In the genomic region with DNA sequence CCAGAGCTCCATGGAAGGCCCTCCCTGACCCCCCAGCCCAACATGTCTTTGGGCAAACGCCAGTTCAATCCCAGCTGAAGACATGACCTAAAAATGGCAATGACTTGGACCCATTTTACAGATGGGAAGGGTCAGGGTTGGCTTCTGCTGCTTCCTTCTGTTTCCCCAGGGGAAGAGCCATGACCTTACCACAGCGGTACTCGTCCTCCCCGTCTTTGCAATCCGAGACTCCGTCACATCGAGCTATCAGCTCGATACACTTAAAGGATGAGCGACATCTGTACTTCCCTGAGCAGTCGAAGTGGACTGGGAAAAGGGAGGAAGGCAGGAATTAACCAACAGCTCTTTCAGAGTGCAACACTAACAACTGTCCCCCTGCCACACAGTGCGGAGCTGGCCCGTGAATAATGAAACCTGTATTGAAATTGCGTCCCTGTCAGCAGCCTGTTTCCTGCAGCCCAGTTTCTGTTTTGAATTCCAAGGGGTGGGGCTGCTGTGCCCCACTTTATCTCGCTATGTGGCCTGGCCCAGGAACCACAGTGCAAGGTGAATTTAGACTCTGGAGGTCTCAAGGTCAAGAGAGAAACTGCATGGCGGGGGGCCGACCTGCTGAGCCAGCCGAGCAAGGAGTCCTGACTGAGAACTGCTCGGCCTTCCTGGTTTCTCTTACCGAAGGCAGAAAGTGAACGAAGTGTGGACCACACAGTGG, we compare ENCODE assay signal across 1 cellular context.
TF ChIP-seq lines count a peak whose summit lies in the region.

No MANE protein-coding gene starts in this region.

TF ChIP-seq in HepG2, 621 proteins besides CTCF, POLR2A, EP300 and RAD21 (continued from another document and continues in another):
- TF ChIP-seq, protein P1, sequence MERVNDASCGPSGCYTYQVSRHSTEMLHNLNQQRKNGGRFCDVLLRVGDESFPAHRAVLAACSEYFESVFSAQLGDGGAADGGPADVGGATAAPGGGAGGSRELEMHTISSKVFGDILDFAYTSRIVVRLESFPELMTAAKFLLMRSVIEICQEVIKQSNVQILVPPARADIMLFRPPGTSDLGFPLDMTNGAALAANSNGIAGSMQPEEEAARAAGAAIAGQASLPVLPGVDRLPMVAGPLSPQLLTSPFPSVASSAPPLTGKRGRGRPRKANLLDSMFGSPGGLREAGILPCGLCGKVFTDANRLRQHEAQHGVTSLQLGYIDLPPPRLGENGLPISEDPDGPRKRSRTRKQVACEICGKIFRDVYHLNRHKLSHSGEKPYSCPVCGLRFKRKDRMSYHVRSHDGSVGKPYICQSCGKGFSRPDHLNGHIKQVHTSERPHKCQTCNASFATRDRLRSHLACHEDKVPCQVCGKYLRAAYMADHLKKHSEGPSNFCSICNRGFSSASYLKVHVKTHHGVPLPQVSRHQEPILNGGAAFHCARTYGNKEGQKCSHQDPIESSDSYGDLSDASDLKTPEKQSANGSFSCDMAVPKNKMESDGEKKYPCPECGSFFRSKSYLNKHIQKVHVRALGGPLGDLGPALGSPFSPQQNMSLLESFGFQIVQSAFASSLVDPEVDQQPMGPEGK (CRISPR knock-in tag; IDR thresholded peaks at IDR 0.05), result peak; percentile 86
- TF ChIP-seq, protein P2, sequence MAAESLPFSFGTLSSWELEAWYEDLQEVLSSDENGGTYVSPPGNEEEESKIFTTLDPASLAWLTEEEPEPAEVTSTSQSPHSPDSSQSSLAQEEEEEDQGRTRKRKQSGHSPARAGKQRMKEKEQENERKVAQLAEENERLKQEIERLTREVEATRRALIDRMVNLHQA (CRISPR knock-in tag; IDR thresholded peaks at IDR 0.05), result no peak
- 0 out of 2 replicates have a peak, but pooled peaks have one; percentile 12 for TF ChIP-seq GABPB1 (CRISPR knock-in tag; IDR thresholded peaks at IDR 0.05)
- no peak for TF ChIP-seq SNRNP70 (IDR thresholded peaks at IDR 0.05; ENCODE audit: low read depth, low read length)
- TF ChIP-seq SSRP1 (CRISPR knock-in tag; IDR thresholded peaks at IDR 0.05), result no peak
- TF ChIP-seq ZNF629 (CRISPR knock-in tag; conservative IDR thresholded peaks at IDR 0.05), result peak; percentile 94
- TF ChIP-seq NRL (CRISPR knock-in tag; IDR thresholded peaks at IDR 0.05; ENCODE audit: borderline replicate concordance), result 0 out of 2 replicates have a peak, but pooled peaks have one; percentile 32
- peak; percentile 77; the same call in 1 of the 2 replicates for TF ChIP-seq ZNF543 (CRISPR knock-in tag; IDR thresholded peaks at IDR 0.05)
- no peak for TF ChIP-seq SP140L (CRISPR knock-in tag; IDR thresholded peaks at IDR 0.05; ENCODE audit: borderline replicate concordance)
- TF ChIP-seq CEBPG (CRISPR knock-in tag; IDR thresholded peaks at IDR 0.05), result no peak
- TF ChIP-seq, protein P3, sequence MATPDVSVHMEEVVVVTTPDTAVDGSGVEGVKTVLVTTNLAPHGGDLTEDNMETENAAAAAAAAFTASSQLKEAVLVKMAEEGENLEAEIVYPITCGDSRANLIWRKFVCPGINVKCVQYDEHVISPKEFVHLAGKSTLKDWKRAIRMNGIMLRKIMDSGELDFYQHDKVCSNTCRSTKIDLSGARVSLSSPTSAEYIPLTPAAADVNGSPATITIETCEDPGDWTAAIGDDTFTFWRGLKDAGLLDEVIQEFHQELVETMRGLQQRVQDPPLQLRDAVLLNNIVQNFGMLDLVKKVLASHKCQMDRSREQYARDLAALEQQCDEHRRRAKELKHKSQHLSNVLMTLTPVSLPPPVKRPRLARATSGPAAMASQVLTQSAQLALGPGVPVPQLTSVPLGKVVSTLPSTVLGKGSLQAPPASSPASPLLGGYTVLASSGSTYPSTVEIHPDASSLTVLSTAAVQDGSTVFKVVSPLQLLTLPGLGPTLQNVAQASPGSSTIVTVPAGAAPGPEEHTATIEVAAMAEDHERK (CRISPR knock-in tag; IDR thresholded peaks at IDR 0.05; ENCODE audit: low read depth), result no peak
- TF ChIP-seq, protein P4, sequence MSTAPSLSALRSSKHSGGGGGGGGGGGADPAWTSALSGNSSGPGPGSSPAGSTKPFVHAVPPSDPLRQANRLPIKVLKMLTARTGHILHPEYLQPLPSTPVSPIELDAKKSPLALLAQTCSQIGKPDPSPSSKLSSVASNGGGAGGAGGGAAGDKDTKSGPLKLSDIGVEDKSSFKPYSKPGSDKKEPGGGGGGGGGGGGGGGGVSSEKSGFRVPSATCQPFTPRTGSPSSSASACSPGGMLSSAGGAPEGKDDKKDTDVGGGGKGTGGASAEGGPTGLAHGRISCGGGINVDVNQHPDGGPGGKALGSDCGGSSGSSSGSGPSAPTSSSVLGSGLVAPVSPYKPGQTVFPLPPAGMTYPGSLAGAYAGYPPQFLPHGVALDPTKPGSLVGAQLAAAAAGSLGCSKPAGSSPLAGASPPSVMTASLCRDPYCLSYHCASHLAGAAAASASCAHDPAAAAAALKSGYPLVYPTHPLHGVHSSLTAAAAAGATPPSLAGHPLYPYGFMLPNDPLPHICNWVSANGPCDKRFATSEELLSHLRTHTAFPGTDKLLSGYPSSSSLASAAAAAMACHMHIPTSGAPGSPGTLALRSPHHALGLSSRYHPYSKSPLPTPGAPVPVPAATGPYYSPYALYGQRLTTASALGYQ (CRISPR knock-in tag; IDR thresholded peaks at IDR 0.05), result 0 out of 2 replicates have a peak, but pooled peaks have one; percentile 18
- 0 out of 2 replicates have a peak, but pooled peaks have one; percentile 1 for TF ChIP-seq SALL1 (CRISPR knock-in tag; IDR thresholded peaks at IDR 0.05)
- no peak for TF ChIP-seq HCFC1 (IDR thresholded peaks at IDR 0.05; ENCODE audit: low read depth, low read length)
- TF ChIP-seq, protein P5, sequence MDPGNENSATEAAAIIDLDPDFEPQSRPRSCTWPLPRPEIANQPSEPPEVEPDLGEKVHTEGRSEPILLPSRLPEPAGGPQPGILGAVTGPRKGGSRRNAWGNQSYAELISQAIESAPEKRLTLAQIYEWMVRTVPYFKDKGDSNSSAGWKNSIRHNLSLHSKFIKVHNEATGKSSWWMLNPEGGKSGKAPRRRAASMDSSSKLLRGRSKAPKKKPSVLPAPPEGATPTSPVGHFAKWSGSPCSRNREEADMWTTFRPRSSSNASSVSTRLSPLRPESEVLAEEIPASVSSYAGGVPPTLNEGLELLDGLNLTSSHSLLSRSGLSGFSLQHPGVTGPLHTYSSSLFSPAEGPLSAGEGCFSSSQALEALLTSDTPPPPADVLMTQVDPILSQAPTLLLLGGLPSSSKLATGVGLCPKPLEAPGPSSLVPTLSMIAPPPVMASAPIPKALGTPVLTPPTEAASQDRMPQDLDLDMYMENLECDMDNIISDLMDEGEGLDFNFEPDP (CRISPR knock-in tag; conservative IDR thresholded peaks at IDR 0.05), result peak; percentile 85; the same call in 1 of the 2 replicates
- TF ChIP-seq TBX2 (CRISPR knock-in tag; IDR thresholded peaks at IDR 0.05; ENCODE audit: borderline replicate concordance), result 0 out of 2 replicates have a peak, but pooled peaks have one; percentile 14
- peak; percentile 45; the same call in 1 of the 2 replicates for TF ChIP-seq NR2F6 (IDR thresholded peaks at IDR 0.05)
- TF ChIP-seq NR2F6 (CRISPR knock-in tag; IDR thresholded peaks at IDR 0.05), result 0 out of 2 replicates have a peak, but pooled peaks have one; percentile 22
- TF ChIP-seq ZNF790 (CRISPR knock-in tag; IDR thresholded peaks at IDR 0.05; ENCODE audit: borderline replicate concordance), result no peak
- TF ChIP-seq DMAP1 (CRISPR knock-in tag; IDR thresholded peaks at IDR 0.05), result peak; percentile 33; the same call in 1 of the 2 replicates
- TF ChIP-seq, protein P6, sequence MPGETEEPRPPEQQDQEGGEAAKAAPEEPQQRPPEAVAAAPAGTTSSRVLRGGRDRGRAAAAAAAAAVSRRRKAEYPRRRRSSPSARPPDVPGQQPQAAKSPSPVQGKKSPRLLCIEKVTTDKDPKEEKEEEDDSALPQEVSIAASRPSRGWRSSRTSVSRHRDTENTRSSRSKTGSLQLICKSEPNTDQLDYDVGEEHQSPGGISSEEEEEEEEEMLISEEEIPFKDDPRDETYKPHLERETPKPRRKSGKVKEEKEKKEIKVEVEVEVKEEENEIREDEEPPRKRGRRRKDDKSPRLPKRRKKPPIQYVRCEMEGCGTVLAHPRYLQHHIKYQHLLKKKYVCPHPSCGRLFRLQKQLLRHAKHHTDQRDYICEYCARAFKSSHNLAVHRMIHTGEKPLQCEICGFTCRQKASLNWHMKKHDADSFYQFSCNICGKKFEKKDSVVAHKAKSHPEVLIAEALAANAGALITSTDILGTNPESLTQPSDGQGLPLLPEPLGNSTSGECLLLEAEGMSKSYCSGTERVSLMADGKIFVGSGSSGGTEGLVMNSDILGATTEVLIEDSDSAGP (CRISPR knock-in tag; IDR thresholded peaks at IDR 0.05; ENCODE audit: borderline replicate concordance), result peak; percentile 42; the same call in 1 of the 2 replicates
- TF ChIP-seq, protein P7, sequence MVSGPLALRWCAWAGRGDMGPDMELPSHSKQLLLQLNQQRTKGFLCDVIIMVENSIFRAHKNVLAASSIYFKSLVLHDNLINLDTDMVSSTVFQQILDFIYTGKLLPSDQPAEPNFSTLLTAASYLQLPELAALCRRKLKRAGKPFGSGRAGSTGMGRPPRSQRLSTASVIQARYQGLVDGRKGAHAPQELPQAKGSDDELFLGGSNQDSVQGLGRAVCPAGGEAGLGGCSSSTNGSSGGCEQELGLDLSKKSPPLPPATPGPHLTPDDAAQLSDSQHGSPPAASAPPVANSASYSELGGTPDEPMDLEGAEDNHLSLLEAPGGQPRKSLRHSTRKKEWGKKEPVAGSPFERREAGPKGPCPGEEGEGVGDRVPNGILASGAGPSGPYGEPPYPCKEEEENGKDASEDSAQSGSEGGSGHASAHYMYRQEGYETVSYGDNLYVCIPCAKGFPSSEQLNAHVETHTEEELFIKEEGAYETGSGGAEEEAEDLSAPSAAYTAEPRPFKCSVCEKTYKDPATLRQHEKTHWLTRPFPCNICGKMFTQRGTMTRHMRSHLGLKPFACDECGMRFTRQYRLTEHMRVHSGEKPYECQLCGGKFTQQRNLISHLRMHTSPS (CRISPR knock-in tag; IDR thresholded peaks at IDR 0.05; ENCODE audit: low read depth), result peak; percentile 20; the same call in 1 of the 2 replicates
- TF ChIP-seq ZNF788 (CRISPR knock-in tag; IDR thresholded peaks at IDR 0.05; ENCODE audit: borderline replicate concordance), result peak; percentile 5; the same call in 1 of the 2 replicates
- TF ChIP-seq NONO (IDR thresholded peaks at IDR 0.05), result no peak
- TF ChIP-seq NONO (CRISPR knock-in tag; conservative IDR thresholded peaks at IDR 0.05), result 0 out of 2 replicates have a peak, but pooled peaks have one; percentile 21
- TF ChIP-seq BHLHE40 (IDR thresholded peaks at IDR 0.05; ENCODE audit: low read length), result no peak
- no peak for TF ChIP-seq MED1 (CRISPR knock-in tag; IDR thresholded peaks at IDR 0.05)
- TF ChIP-seq ZNF607 (CRISPR knock-in tag; IDR thresholded peaks at IDR 0.05; ENCODE audit: borderline replicate concordance), result peak; percentile 42; the same call in 1 of the 2 replicates
- TF ChIP-seq ZNF234 (CRISPR knock-in tag; conservative IDR thresholded peaks at IDR 0.05), result 0 out of 2 replicates have a peak, but pooled peaks have one; percentile 39
- peak; percentile 45; the same call in 1 of the 2 replicates for TF ChIP-seq ZNF570 (CRISPR knock-in tag; IDR thresholded peaks at IDR 0.05; ENCODE audit: borderline replicate concordance)
- no peak for TF ChIP-seq ZNF891 (CRISPR knock-in tag; IDR thresholded peaks at IDR 0.05)
- TF ChIP-seq ZC3H4 (CRISPR knock-in tag; IDR thresholded peaks at IDR 0.05; ENCODE audit: borderline replicate concordance), result peak; percentile 66; the same call in 1 of the 2 replicates
- peak; percentile 13; the same call in 1 of the 2 replicates for TF ChIP-seq ZNF460 (CRISPR knock-in tag; IDR thresholded peaks at IDR 0.05; ENCODE audit: borderline replicate concordance)
- TF ChIP-seq ZNF7 (CRISPR knock-in tag; IDR thresholded peaks at IDR 0.05), result no peak
- TF ChIP-seq TEAD3 (CRISPR knock-in tag; optimal IDR thresholded peaks at IDR 0.05; ENCODE audit: borderline replicate concordance), result peak; percentile 94
- TF ChIP-seq ZFP36L1 (CRISPR knock-in tag; IDR thresholded peaks at IDR 0.05), result no peak
- TF ChIP-seq, protein P8, sequence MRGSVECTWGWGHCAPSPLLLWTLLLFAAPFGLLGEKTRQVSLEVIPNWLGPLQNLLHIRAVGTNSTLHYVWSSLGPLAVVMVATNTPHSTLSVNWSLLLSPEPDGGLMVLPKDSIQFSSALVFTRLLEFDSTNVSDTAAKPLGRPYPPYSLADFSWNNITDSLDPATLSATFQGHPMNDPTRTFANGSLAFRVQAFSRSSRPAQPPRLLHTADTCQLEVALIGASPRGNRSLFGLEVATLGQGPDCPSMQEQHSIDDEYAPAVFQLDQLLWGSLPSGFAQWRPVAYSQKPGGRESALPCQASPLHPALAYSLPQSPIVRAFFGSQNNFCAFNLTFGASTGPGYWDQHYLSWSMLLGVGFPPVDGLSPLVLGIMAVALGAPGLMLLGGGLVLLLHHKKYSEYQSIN (CRISPR knock-in tag; IDR thresholded peaks at IDR 0.05; ENCODE audit: borderline replicate concordance), result no peak
- peak; percentile 16; the same call in 1 of the 2 replicates for TF ChIP-seq ZNF644 (CRISPR knock-in tag; IDR thresholded peaks at IDR 0.05; ENCODE audit: low read depth)
- peak; percentile 68 for TF ChIP-seq POLR2G (IDR thresholded peaks at IDR 0.05; ENCODE audit: low read depth, low read length)
- TF ChIP-seq ZMYM3 (CRISPR knock-in tag; IDR thresholded peaks at IDR 0.05), result peak; percentile 80
- TF ChIP-seq HNF4A (CRISPR knock-in tag; IDR thresholded peaks at IDR 0.05), result peak; percentile 46; the same call in 1 of the 2 replicates
- peak; percentile 77 for TF ChIP-seq HDAC1 (CRISPR knock-in tag; IDR thresholded peaks at IDR 0.05)
- no peak for TF ChIP-seq JUNB (CRISPR knock-in tag; IDR thresholded peaks at IDR 0.05; ENCODE audit: borderline replicate concordance)
- 0 out of 2 replicates have a peak, but pooled peaks have one; percentile 33 for TF ChIP-seq ZNF839 (CRISPR knock-in tag; IDR thresholded peaks at IDR 0.05; ENCODE audit: borderline replicate concordance)
- TF ChIP-seq PHF21A (CRISPR knock-in tag; IDR thresholded peaks at IDR 0.05), result 0 out of 2 replicates have a peak, but pooled peaks have one; percentile 31
- 0 out of 2 replicates have a peak, but pooled peaks have one; percentile 78 for TF ChIP-seq ZNF572 (CRISPR knock-in tag; IDR thresholded peaks at IDR 0.05)
- TF ChIP-seq RXRA (CRISPR knock-in tag; IDR thresholded peaks at IDR 0.05), result peak; percentile 37; the same call in 1 of the 2 replicates
- 0 out of 2 replicates have a peak, but pooled peaks have one; percentile 17 for TF ChIP-seq KDM3A (CRISPR knock-in tag; IDR thresholded peaks at IDR 0.05; ENCODE audit: low read depth)
- no peak for TF ChIP-seq REL (CRISPR knock-in tag; conservative IDR thresholded peaks at IDR 0.05)
- TF ChIP-seq ZNF501 (CRISPR knock-in tag; IDR thresholded peaks at IDR 0.05), result peak; percentile 40
- TF ChIP-seq ZMYM4 (CRISPR knock-in tag; IDR thresholded peaks at IDR 0.05), result 0 out of 2 replicates have a peak, but pooled peaks have one; percentile 39
